8 cellular contexts compared by ENCODE assay signal in genomic region chr3:153159771-153160397, GRCh38. TPM values are rescaled to one million over a fixed set of nuclear protein-coding genes. Genes with fewer than 3 reads are reported as not detected.
DNase-seq lines count a peak whose midpoint lies in the region; ATAC-seq and TF ChIP-seq lines count a peak whose summit lies in the region.

No MANE protein-coding gene starts in this region.

- peaks cover 28% of the 10 kb centered on the region for H3K79me2 ChIP-seq in smooth muscle cell (ENCODE audit: low read depth)

- H3K27ac ChIP-seq in iPS DF 6.9 (ENCODE audit: low read length) (no peak overlapping the region), smooth muscle cell (ENCODE audit: low read depth) (peak overlapping the region; percentile 97)

- DNase-seq in HAP-1 (ENCODE audit: low spot score in 2 of 2) (no peak), iPS DF 6.9 (ENCODE audit: low read depth, low spot score) (no peak), smooth muscle cell (lab: John Stamatoyannopoulos, UW; ENCODE audit: unreplicated experiment) (no peak), NOMO-1 (lab: John Stamatoyannopoulos, UW; ENCODE audit: unreplicated experiment in 2 of 2) (no peak)
- no peak for DNase-seq in activated CD8-positive, alpha-beta T cell treated with anti-CD3 and anti-CD28 coated beads, Interleukin-2, amount 10 ng/mL, durations not matched to agents 7 days and 5 days

- peak overlapping the region; percentile 90 for H3K4me2 ChIP-seq in smooth muscle cell

- H3K4me1 ChIP-seq in HAP-1, result peaks cover 4% of the 10 kb centered on the region
- no peaks in the 10 kb centered on the region for H3K4me1 ChIP-seq in iPS DF 6.9 (ENCODE audit: control insufficient read depth, insufficient read depth, low read length)
- peaks cover 7% of the 10 kb centered on the region for H3K4me1 ChIP-seq in smooth muscle cell (ENCODE audit: low read depth)

- H3K9ac ChIP-seq in smooth muscle cell (ENCODE audit: low read depth), result peak overlapping the region; percentile 91

- in situ Hi-C loops in HAP-1 (cut with MboI; ENCODE audit: low sequenced_read_pairs), result no loop called here

- H3K36me3 Mint-ChIP-seq in activated CD8-positive, alpha-beta T cell treated with anti-CD3 and anti-CD28 coated beads, Interleukin-2, amount 10 ng/mL, durations not matched to agents 7 days and 5 days (ENCODE audit: low read depth), result peaks cover 21% of the 10 kb centered on the region

- WGBS in iPS DF 6.9 (ENCODE audit: insufficient coverage, insufficient read length), result no CpG with 5 or more reads among the region's 9 CpGs
- WGBS in smooth muscle cell (ENCODE audit: low lambda C conversion rate), result 84% methylated on average over 9 of the region's 9 CpGs

- peak overlapping the region; percentile 97 for H3K27ac Mint-ChIP-seq in activated CD8-positive, alpha-beta T cell treated with anti-CD3 and anti-CD28 coated beads, Interleukin-2, amount 10 ng/mL, durations not matched to agents 7 days and 5 days

- no peaks in the 10 kb centered on the region for H3K9me3 ChIP-seq in HAP-1
- H3K9me3 ChIP-seq in iPS DF 6.9 (ENCODE audit: control insufficient read depth, insufficient read depth, low read length), result no peaks in the 10 kb centered on the region
- no peaks in the 10 kb centered on the region for H3K9me3 ChIP-seq in smooth muscle cell (replicated peaks; ENCODE audit: low read depth)

- H3K36me3 ChIP-seq in HAP-1 (replicated peaks), result no peaks in the 10 kb centered on the region; the same call in 1 of the 2 replicates
- H3K36me3 ChIP-seq in iPS DF 6.9 (ENCODE audit: control insufficient read depth, insufficient read depth, low read length), result no peaks in the 10 kb centered on the region
- no peaks in the 10 kb centered on the region for H3K36me3 ChIP-seq in smooth muscle cell (ENCODE audit: low read depth)

- CTCF ChIA-PET in activated CD8-positive, alpha-beta T cell treated with anti-CD3 and anti-CD28 coated beads, Interleukin-2, amount 10 ng/mL, durations not matched to agents 7 days and 5 days (lab: Charles Lee), result interaction anchor here (0.8 to 2.2 kb wide), 7 partner anchors 9 to 134 kb away, joined by 3 to 24 read pairs (median 3); no protein-coding TSS in a partner anchor

- H3K4me3 ChIP-seq in HAP-1, result peak overlapping the region; percentile 73
- peak overlapping the region; percentile 64 for H3K4me3 ChIP-seq in iPS DF 6.9 (ENCODE audit: low read length)
- H3K4me3 ChIP-seq in smooth muscle cell, result peak overlapping the region; percentile 98

- H3K27me3 ChIP-seq in HAP-1 (ENCODE audit: low read depth) (no peaks in the 10 kb centered on the region), iPS DF 6.9 (ENCODE audit: control insufficient read depth, insufficient read depth, low read length) (no peaks in the 10 kb centered on the region), smooth muscle cell (ENCODE audit: low read depth) (no peaks in the 10 kb centered on the region)

- ATAC-seq in activated CD8-positive, alpha-beta T cell treated with anti-CD3 and anti-CD28 coated beads, Interleukin-2, amount 10 ng/mL, durations not matched to agents 7 days and 5 days, result no peak
- no peak for ATAC-seq in HG03097 (IDR thresholded peaks at IDR 0.05; ENCODE audit: low FRiP score, unreplicated experiment)
- ATAC-seq in HG03342 (IDR thresholded peaks at IDR 0.05; ENCODE audit: unreplicated experiment), result no peak
- no peak for ATAC-seq in HG03521 (IDR thresholded peaks at IDR 0.05; ENCODE audit: unreplicated experiment)

- H3K9me3 Mint-ChIP-seq in activated CD8-positive, alpha-beta T cell treated with anti-CD3 and anti-CD28 coated beads, Interleukin-2, amount 10 ng/mL, durations not matched to agents 7 days and 5 days (ENCODE audit: insufficient read depth), result no peaks in the 10 kb centered on the region

- no peaks in the 10 kb centered on the region for H3F3A ChIP-seq in smooth muscle cell (ENCODE audit: low read depth)

- H2AFZ ChIP-seq in smooth muscle cell (ENCODE audit: low read depth), result no peak overlapping the region

- peak overlapping the region; percentile 88 for H3K4me3 Mint-ChIP-seq in activated CD8-positive, alpha-beta T cell treated with anti-CD3 and anti-CD28 coated beads, Interleukin-2, amount 10 ng/mL, durations not matched to agents 7 days and 5 days

- no peaks in the 10 kb centered on the region for H3K27me3 Mint-ChIP-seq in activated CD8-positive, alpha-beta T cell treated with anti-CD3 and anti-CD28 coated beads, Interleukin-2, amount 10 ng/mL, durations not matched to agents 7 days and 5 days (ENCODE audit: low read depth)

- H4K20me1 ChIP-seq in smooth muscle cell (ENCODE audit: low read depth), result peaks cover 26% of the 10 kb centered on the region

- no peak for TF ChIP-seq CTCF in smooth muscle cell (IDR thresholded peaks at IDR 0.05; ENCODE audit: borderline replicate concordance, insufficient read depth, poor library complexity, severe bottlenecking)

- H3K4me1 Mint-ChIP-seq in activated CD8-positive, alpha-beta T cell treated with anti-CD3 and anti-CD28 coated beads, Interleukin-2, amount 10 ng/mL, durations not matched to agents 7 days and 5 days (ENCODE audit: low read depth), result peaks cover 24% of the 10 kb centered on the region

- POLR2A ChIA-PET in activated CD8-positive, alpha-beta T cell treated with anti-CD3 and anti-CD28 coated beads, Interleukin-2, amount 10 ng/mL, durations not matched to agents 7 days and 5 days (lab: Charles Lee), result interaction anchor here (0.8 to 2.2 kb wide), 8 partner anchors 11 to 926 kb away, joined by 3 to 13 read pairs (median 4); no protein-coding TSS in a partner anchor

RNA-seq across cellular contexts. Expression of gene RAP2B, which starts 2.1 kb away (rescaled TPM):
- total RNA-seq in activated CD8-positive, alpha-beta T cell treated with anti-CD3 and anti-CD28 coated beads, Interleukin-2, amount 10 ng/mL, durations not matched to agents 7 days and 5 days, result 10 to 100 TPM; 16.6 to 17.2 TPM
- total RNA-seq in smooth muscle cell, result 29.0 and 29.2 TPM in 2 replicates
- polyA plus RNA-seq in smooth muscle cell, result 10.7 and 21.7 TPM in 2 replicates
